In genomic region chr1:15186846-15187151, GRCh38 we compare ENCODE assay signal across 2 cellular contexts.
A peak's percentile ranks its signal among the peaks of the same experiment; 100 is the strongest.
TF ChIP-seq lines count a peak whose summit lies in the region.

No MANE protein-coding gene starts in this region.

TF ChIP-seq in HCT116, 20 proteins besides CTCF, POLR2A, EP300 and RAD21 (continued from another document):
- TF ChIP-seq ZNF274 (IDR thresholded peaks at IDR 0.05; ENCODE audit: low read depth, low read length) (no peak), EGR1 (IDR thresholded peaks at IDR 0.05; ENCODE audit: low read depth) (no peak), SRF (IDR thresholded peaks at IDR 0.05; ENCODE audit: low read depth) (no peak), ZFX (IDR thresholded peaks at IDR 0.05) (no peak), ZBTB33 (IDR thresholded peaks at IDR 0.05; ENCODE audit: extremely low read depth, insufficient replicate concordance, low read length) (no peak), REST (IDR thresholded peaks at IDR 0.05; ENCODE audit: low read depth) (no peak), EZH2 (IDR thresholded peaks at IDR 0.05) (no peak), EZH2phosphoT487 (IDR thresholded peaks at IDR 0.05; ENCODE audit: borderline replicate concordance) (no peak), POLR2AphosphoS5 (IDR thresholded peaks at IDR 0.05; ENCODE audit: low read depth, low read length) (no peak), SP1 (IDR thresholded peaks at IDR 0.05; ENCODE audit: low read depth) (no peak), ATF3 (IDR thresholded peaks at IDR 0.05) (no peak), TCF7L2 (IDR thresholded peaks at IDR 0.05; ENCODE audit: borderline replicate concordance, extremely low read depth, insufficient read depth, insufficient read length) (no peak), SIN3A (IDR thresholded peaks at IDR 0.05; ENCODE audit: low read depth) (no peak), MAX (IDR thresholded peaks at IDR 0.05) (no peak), YY1 (IDR thresholded peaks at IDR 0.05; ENCODE audit: extremely low read depth, insufficient replicate concordance, low read depth, low read length) (no peak), CBX3 (IDR thresholded peaks at IDR 0.05; ENCODE audit: low read depth) (no peak)

TF ChIP-seq in WTC11, 78 proteins besides CTCF, POLR2A, EP300 and RAD21:
- TF ChIP-seq USF2 (CRISPR knock-in tag; IDR thresholded peaks at IDR 0.05): 0 out of 2 replicates have a peak, but pooled peaks have one; percentile 16
- no peak for TF ChIP-seq ATF1 (CRISPR knock-in tag; IDR thresholded peaks at IDR 0.05)
